ENCODE assay signal across 9 cellular contexts in the genomic region with DNA sequence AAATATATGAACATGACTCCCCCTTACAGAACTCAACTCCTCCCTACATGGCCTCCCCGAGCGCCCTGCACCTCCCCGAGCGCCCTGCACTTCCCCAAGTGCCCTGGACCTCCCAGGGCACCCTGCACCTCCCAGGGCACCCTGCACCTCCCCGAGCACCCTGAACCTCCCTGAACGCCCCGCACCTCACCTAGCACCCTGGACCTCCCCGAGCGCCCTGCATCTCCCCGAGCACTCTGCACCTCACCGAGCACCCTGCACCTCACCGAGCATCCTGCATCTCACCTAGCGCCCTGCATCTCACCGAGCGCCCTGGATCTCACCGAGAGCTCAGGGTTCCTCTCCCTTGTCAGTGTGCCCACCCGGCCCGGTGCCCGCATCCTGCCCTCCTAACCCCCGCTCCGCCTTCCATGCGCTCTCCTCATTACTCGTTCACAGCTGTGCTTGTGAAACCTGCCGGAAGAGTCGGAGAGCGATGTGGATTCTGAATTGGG.
"Had no signal": no experiment of that assay in that cellular context is flagged by ENCODE, and none has a peak within 500 bp of the region (broad histone marks: within the 10 kb centered on the region; RNA-seq: fewer than 3 reads in every experiment).

No MANE protein-coding gene starts in this region.

- H3K4me3 ChIP-seq: heart left ventricle, ovary, prostate gland, uterus had no signal

- H3K27me3 ChIP-seq: ovary, uterus had no signal

- DNase-seq: activated gamma-delta T cell treated with Interleukin-2 at 50 U/mL for 16 hours; effector CD4-positive, alpha-beta T cell; heart left ventricle; left cardiac atrium; mesenchymal stem cell; naive B cell; uterus had no signal

- H3K27ac ChIP-seq: heart left ventricle, ovary, prostate gland, uterus had no signal

- H3K4me1 ChIP-seq: prostate gland, uterus had no signal

- H3K9me3 ChIP-seq: ovary, prostate gland, uterus had no signal

- H3K36me3 ChIP-seq: heart left ventricle, ovary, prostate gland, uterus had no signal
